ENCODE assay signal across 12 cellular contexts in genomic region chr2:86453838-86454237, GRCh38. TPM values are rescaled to one million over a fixed set of nuclear protein-coding genes. Genes with fewer than 3 reads are reported as not detected.
DNase-seq lines count a peak whose midpoint lies in the region; ATAC-seq and TF ChIP-seq lines count a peak whose summit lies in the region.
"Had no signal": no experiment of that assay in that cellular context is flagged by ENCODE, and none has a peak within 500 bp of the region (broad histone marks: within the 10 kb centered on the region; RNA-seq: fewer than 3 reads in every experiment).

No MANE protein-coding gene starts in this region.

- H3K27me3 ChIP-seq in SK-N-SH (ENCODE audit: insufficient read depth): no peaks in the 10 kb centered on the region

- POLR2A ChIA-PET in SK-N-SH (lab: Yijun Ruan, JAX): interaction anchor here (0.8 to 1.4 kb wide), 2 partner anchors 10 to 13 kb away, joined by 3 read pairs; partner anchors contain the start of gene KDM3A

- no peak for ATAC-seq in HG03039 (IDR thresholded peaks at IDR 0.05; ENCODE audit: unreplicated experiment)

- H3K27ac ChIP-seq in SK-N-SH (ENCODE audit: low read depth in 2 of 2, low read length in 1 of 2): peak overlapping the region; percentile 2 to 51; a peak in 1 of 4 replicates

- no peaks in the 10 kb centered on the region for H3K9me3 ChIP-seq in SK-N-SH

- peak; percentile 66 for DNase-seq in GM04504 (ENCODE audit: low read depth)
- no peak for DNase-seq in SK-N-SH
- DNase-seq in fibroblast of villous mesenchyme (ENCODE audit: low read depth): peak; percentile 64
- peak; percentile 34 for DNase-seq in renal cortical epithelial cell (ENCODE audit: low read depth)
- no peak for DNase-seq in DMS153 (lab: John Stamatoyannopoulos, UW)
- DNase-seq in stimulated activated CD4-positive, alpha-beta T cell treated with anti-CD3 and anti-CD28 coated beads, Interleukin-12 subunit alpha, Interleukin-12 subunit beta, amount 100 ng/mL, for 4 hours: no peak
- no peak for DNase-seq in GM13977 (ENCODE audit: low spot score)
- DNase-seq: activated CD4-positive, CD25-positive, alpha-beta regulatory T cell; immature natural killer cell; NCI-H526 treated with DMSO at 0.1 percent for 48 hours had no signal

- WGBS in SK-N-SH (ENCODE audit: low lambda C conversion rate): 46% methylated on average over 2 of the region's 2 CpGs

- in situ Hi-C loops in GM13977 (cut with MboI; ENCODE audit: low pct_unique_long_range_greater_than_20kb, low sequenced_read_pairs, unreplicated experiment): no loop called here

- no peak overlapping the region for H3K9ac ChIP-seq in SK-N-SH

- CTCF ChIA-PET in SK-N-SH (lab: Yijun Ruan, JAX): interaction anchor here (1.0 kb wide), 1 partner anchor 67 kb away, joined by 3 read pairs; no protein-coding TSS in a partner anchor

- TF ChIP-seq CTCF in SK-N-SH (IDR thresholded peaks at IDR 0.05) (no peak), fibroblast of villous mesenchyme (IDR thresholded peaks at IDR 0.05; ENCODE audit: insufficient read depth, low read depth, low read length) (no peak), GM13977 (IDR thresholded peaks at IDR 0.05; ENCODE audit: extremely low read depth, insufficient read depth, missing control alignments) (no peak)

- no peak overlapping the region for H3K4me3 ChIP-seq in SK-N-SH (ENCODE audit: low read depth in 2 of 2, low read length in 1 of 2)
- no peak overlapping the region for H3K4me3 ChIP-seq in fibroblast of villous mesenchyme (ENCODE audit: low read depth, low read length)
- H3K4me3 ChIP-seq: skin epidermis had no signal

- H3K36me3 ChIP-seq in SK-N-SH (replicated peaks in 1 of 2; ENCODE audit: control insufficient read depth in 1 of 2, insufficient read depth in 2 of 2, low read length in 1 of 2): peaks cover 84 to 88% of the 10 kb centered on the region in 2 experiments

- H3K9me2 ChIP-seq in SK-N-SH: no peaks in the 10 kb centered on the region

- no peak for TF ChIP-seq RAD21 in SK-N-SH (IDR thresholded peaks at IDR 0.05; ENCODE audit: low read length)

- no peak for TF ChIP-seq EP300 in SK-N-SH (IDR thresholded peaks at IDR 0.05; ENCODE audit: borderline replicate concordance in 1 of 2, low read depth in 1 of 2, low read length in 1 of 2)

- peaks cover 5 to 10% of the 10 kb centered on the region in 2 experiments for H3K4me1 ChIP-seq in SK-N-SH (ENCODE audit: control insufficient read depth in 1 of 2, insufficient read depth in 2 of 2, low read depth in 1 of 2, low read length in 1 of 2)

- H3F3A ChIP-seq in SK-N-SH (replicated peaks; ENCODE audit: insufficient read depth): no peaks in the 10 kb centered on the region

- no peak overlapping the region for H2AFZ ChIP-seq in SK-N-SH (ENCODE audit: low read depth)

- H4K20me1 ChIP-seq in SK-N-SH (ENCODE audit: insufficient read depth): peaks cover 33% of the 10 kb centered on the region

- no peak overlapping the region for H3K4me2 ChIP-seq in SK-N-SH

- peaks cover 59% of the 10 kb centered on the region for H3K79me2 ChIP-seq in SK-N-SH (ENCODE audit: insufficient read depth)

TF ChIP-seq in SK-N-SH, 30 proteins besides CTCF, POLR2A, EP300 and RAD21:
- TF ChIP-seq NFIC (IDR thresholded peaks at IDR 0.05; ENCODE audit: borderline replicate concordance) (peak; percentile 38; the same call in 1 of the 2 replicates), REST (IDR thresholded peaks at IDR 0.05; ENCODE audit: low read depth, low read length) (no peak), ELF1 (IDR thresholded peaks at IDR 0.05) (no peak)

RNA-seq across cellular contexts. Expression of gene KDM3A, which starts 12.7 kb away (rescaled TPM):
- polyA plus RNA-seq in SK-N-SH (2012; rRNA removed): 13.7 and 20.4 TPM in 2 replicates
- polyA plus RNA-seq in SK-N-SH (2012; cell fraction: cytosol; rRNA removed): 13.4 and 14.0 TPM in 2 replicates
- 33.3 and 56.7 TPM in 2 replicates for polyA plus RNA-seq in SK-N-SH (2012; cell fraction: nucleus; rRNA removed)
- total RNA-seq in fibroblast of villous mesenchyme: 15.1 and 17.4 TPM in 2 replicates
- 21.4 and 59.9 TPM in 2 replicates for total RNA-seq in renal cortical epithelial cell

Comparison
In these comparisons a context has a peak if more than half of its experiments do, and no peak if none do; other contexts are left out.
1. DNase-seq: peak in GM04504 (single experiment), fibroblast of villous mesenchyme (single experiment) and renal cortical epithelial cell (single experiment); none in SK-N-SH (single experiment), DMS153 (single experiment), stimulated activated CD4-positive, alpha-beta T cell treated with anti-CD3 and anti-CD28 coated beads, Interleukin-12 subunit alpha, Interleukin-12 subunit beta, amount 100 ng/mL, for 4 hours (single experiment) and GM13977 (single experiment).